10 cellular contexts compared by ENCODE assay signal in genomic region chr12:54371328-54372112, GRCh38. TPM values are rescaled to one million over a fixed set of nuclear protein-coding genes. Genes with fewer than 3 reads are reported as not detected.
DNase-seq lines count a peak whose midpoint lies in the region; ATAC-seq lines count a peak whose summit lies in the region.
"Had no signal": no experiment of that assay in that cellular context is flagged by ENCODE, and none has a peak within 500 bp of the region (broad histone marks: within the 10 kb centered on the region; RNA-seq: fewer than 3 reads in every experiment).

No MANE protein-coding gene starts in this region.

- H3K27me3 ChIP-seq in SJCRH30 (no peaks in the 10 kb centered on the region), stomach smooth muscle (ENCODE audit: control insufficient read depth in 1 of 2, insufficient read depth in 2 of 2, low read length in 2 of 2) (no peaks in the 10 kb centered on the region)

- peak; percentile 2 to 4 for ATAC-seq in left cardiac atrium
- ATAC-seq: activated CD4-positive, CD25-positive, alpha-beta regulatory T cell treated with anti-CD3 and anti-CD28 coated beads, Interleukin-2, amount 50 U/mL, for 24 hours had no signal

- H3K9me3 ChIP-seq in SJCRH30 (replicated peaks) = no peaks in the 10 kb centered on the region
- H3K9me3 ChIP-seq in stomach smooth muscle (ENCODE audit: control insufficient read depth in 2 of 2, low read length in 2 of 2) = no peaks in the 10 kb centered on the region

- H3K4me1 ChIP-seq in SJCRH30 (peaks cover 57% of the 10 kb centered on the region), stomach smooth muscle (ENCODE audit: control insufficient read depth, insufficient read depth, low read length) (peaks cover 50% of the 10 kb centered on the region)

- peak; percentile 26 for DNase-seq in NCI-H1694 (lab: John Stamatoyannopoulos, UW)
- DNase-seq in NCI-H1694 treated with DMSO at 0.1 percent for 48 hours (lab: John Stamatoyannopoulos, UW) = no peak
- peak; percentile 84 to 86 for DNase-seq in SJCRH30
- peak; percentile 82 for DNase-seq in left cardiac atrium
- DNase-seq in NCI-H1436 treated with DMSO at 0.1 percent for 48 hours (lab: John Stamatoyannopoulos, UW) = no peak
- no peak for DNase-seq in activated CD4-positive, CD25-positive, alpha-beta regulatory T cell (lab: John Stamatoyannopoulos, UW)
- no peak for DNase-seq in GF-D8 (lab: John Stamatoyannopoulos, UW)
- DNase-seq: ACHN had no signal

- no peak overlapping the region for H3K4me3 ChIP-seq in SJCRH30
- H3K4me3 ChIP-seq in stomach smooth muscle (ENCODE audit: low read length in 2 of 2) = peak overlapping the region in 1 of 2 donors; percentile 3

- intact Hi-C loops in left cardiac atrium (cut with DNase I) = no loop called here

- H3K36me3 ChIP-seq in SJCRH30 (no peaks in the 10 kb centered on the region), stomach smooth muscle (ENCODE audit: control insufficient read depth in 2 of 2, insufficient read depth in 2 of 2, low read length in 2 of 2) (peaks cover 0 to 2% of the 10 kb centered on the region in 2 donors)

- H3K27ac ChIP-seq in SJCRH30 (no peak overlapping the region), stomach smooth muscle (ENCODE audit: low read length) (peak overlapping the region; percentile 62)

- peak overlapping the region in 1 of 2 donors; percentile 16 for H3K9ac ChIP-seq in stomach smooth muscle (ENCODE audit: low read length in 2 of 2)

RNA-seq across cellular contexts. Expression of gene GPR84, which starts 7.2 kb away (rescaled TPM):
- not detected in 2 replicates for total RNA-seq in SJCRH30 (2014; rRNA removed; shearing (Covaris generic))
- total RNA-seq in left cardiac atrium = under 1 TPM; 0.29 to 0.55 TPM

RNA-seq across cellular contexts. Expression of gene ZNF385A, which starts 13.0 kb away (rescaled TPM):
- 12.7 and 13.2 TPM in 2 replicates for total RNA-seq in SJCRH30 (2014; rRNA removed; shearing (Covaris generic))
- total RNA-seq in left cardiac atrium = 10 to 100 TPM; 20.4 to 24.2 TPM

RNA-seq across cellular contexts. Expression of gene COPZ1, which starts 46.6 kb away (rescaled TPM):
- 113 and 117 TPM in 2 replicates for total RNA-seq in SJCRH30 (2014; rRNA removed; shearing (Covaris generic))
- 100 to 1,000 TPM; 118 to 131 TPM for total RNA-seq in left cardiac atrium

RNA-seq across cellular contexts. Expression of gene ITGA5, which starts 47.5 kb away (rescaled TPM):
- total RNA-seq in SJCRH30 (2014; rRNA removed; shearing (Covaris generic)) = 37.3 and 38.1 TPM in 2 replicates
- total RNA-seq in left cardiac atrium = 100 to 1,000 TPM in 1 of 2 donors, 10 to 100 TPM in 1; 45.7 to 133 TPM

Comparison
In these comparisons a context has a peak if more than half of its experiments do, and no peak if none do; other contexts are left out.
1. DNase-seq: peak in NCI-H1694 (single experiment), SJCRH30 (2 of 2) and left cardiac atrium (single experiment); none in NCI-H1694 treated with DMSO at 0.1 percent for 48 hours (single experiment), NCI-H1436 treated with DMSO at 0.1 percent for 48 hours (single experiment), activated CD4-positive, CD25-positive, alpha-beta regulatory T cell (0 of 4) and GF-D8 (single experiment).